8 cellular contexts compared by ENCODE assay signal in genomic region chr4:2535386-2536192, GRCh38. TPM values are rescaled to one million over a fixed set of nuclear protein-coding genes. Genes with fewer than 3 reads are reported as not detected.
DNase-seq lines count a peak whose midpoint lies in the region; ATAC-seq and TF ChIP-seq lines count a peak whose summit lies in the region.

No MANE protein-coding gene starts in this region.

- DNase-seq in DMS53 (lab: John Stamatoyannopoulos, UW) = peak; percentile 82
- DNase-seq in DMS53 treated with DMSO at 0.1 percent for 48 hours (lab: John Stamatoyannopoulos, UW; ENCODE audit: unreplicated experiment) = no peak
- peak; percentile 87 for DNase-seq in SKM-1 treated with dmso at 0.1 percent for 144 hours (lab: John Stamatoyannopoulos, UW; ENCODE audit: unreplicated experiment)
- peak; percentile 68 for DNase-seq in activated naive CD8-positive, alpha-beta T cell treated with anti-CD3 and anti-CD28 coated beads, Interleukin-2, amount 50 U/mL, for 24 hours
- peak; percentile 60 for DNase-seq in left cardiac atrium
- DNase-seq in progenitor cell of endocrine pancreas (ENCODE audit: low spot score, unreplicated experiment) = peak; percentile 51
- peak; percentile 67 for DNase-seq in ureter (ENCODE audit: low spot score)

- peak overlapping the region; percentile 95 for H3K27ac Mint-ChIP-seq in activated naive CD8-positive, alpha-beta T cell treated with anti-CD3 and anti-CD28 coated beads, Interleukin-2, amount 50 U/mL, for 24 hours
- peak overlapping the region; percentile 99 for H3K27ac Mint-ChIP-seq in progenitor cell of endocrine pancreas

- intact Hi-C loops in left cardiac atrium (cut with DNase I) = loop anchor here in 1 of 2 donors (10.0 kb wide), 1 partner anchor 71 kb away; the partner anchor contains the start of gene RNF4

- TF ChIP-seq CTCF in progenitor cell of endocrine pancreas (IDR thresholded peaks at IDR 0.05; ENCODE audit: unreplicated experiment) = peak; percentile 39

- H3K9me3 Mint-ChIP-seq in activated naive CD8-positive, alpha-beta T cell treated with anti-CD3 and anti-CD28 coated beads, Interleukin-2, amount 50 U/mL, for 24 hours = no peaks in the 10 kb centered on the region
- H3K9me3 Mint-ChIP-seq in progenitor cell of endocrine pancreas (ENCODE audit: low read depth) = no peaks in the 10 kb centered on the region

- peak; percentile 13 for ATAC-seq in HG03135 (IDR thresholded peaks at IDR 0.05; ENCODE audit: unreplicated experiment)
- peak; percentile 39 for ATAC-seq in activated naive CD8-positive, alpha-beta T cell treated with anti-CD3 and anti-CD28 coated beads, Interleukin-2, amount 50 U/mL, for 24 hours
- peak; percentile 5 to 15 for ATAC-seq in left cardiac atrium

- peaks cover 24% of the 10 kb centered on the region for H3K4me1 Mint-ChIP-seq in activated naive CD8-positive, alpha-beta T cell treated with anti-CD3 and anti-CD28 coated beads, Interleukin-2, amount 50 U/mL, for 24 hours
- H3K4me1 Mint-ChIP-seq in progenitor cell of endocrine pancreas (ENCODE audit: low read depth) = peaks cover 16% of the 10 kb centered on the region

- peaks cover 4% of the 10 kb centered on the region for H3K36me3 Mint-ChIP-seq in activated naive CD8-positive, alpha-beta T cell treated with anti-CD3 and anti-CD28 coated beads, Interleukin-2, amount 50 U/mL, for 24 hours (ENCODE audit: low read depth)
- peaks cover 3% of the 10 kb centered on the region for H3K36me3 Mint-ChIP-seq in progenitor cell of endocrine pancreas (ENCODE audit: insufficient read depth)

- peak overlapping the region; percentile 93 for H3K4me3 Mint-ChIP-seq in activated naive CD8-positive, alpha-beta T cell treated with anti-CD3 and anti-CD28 coated beads, Interleukin-2, amount 50 U/mL, for 24 hours
- H3K4me3 Mint-ChIP-seq in progenitor cell of endocrine pancreas (ENCODE audit: low read depth) = peak overlapping the region; percentile 94

- no peaks in the 10 kb centered on the region for H3K27me3 Mint-ChIP-seq in activated naive CD8-positive, alpha-beta T cell treated with anti-CD3 and anti-CD28 coated beads, Interleukin-2, amount 50 U/mL, for 24 hours
- H3K27me3 Mint-ChIP-seq in progenitor cell of endocrine pancreas = no peaks in the 10 kb centered on the region

RNA-seq across cellular contexts. Expression of gene FAM193A, which starts 0.9 kb away (rescaled TPM):
- total RNA-seq in left cardiac atrium = 10 to 100 TPM; 15.1 to 16.6 TPM
- total RNA-seq in progenitor cell of endocrine pancreas = 48.1 and 53.4 TPM in 2 replicates
- 36.2 TPM for total RNA-seq in ureter
